ENCODE assay signal across 1 cellular context in genomic region chr6:43308101-43308989, GRCh38.
TF ChIP-seq lines count a peak whose summit lies in the region.

A gene with protein sequence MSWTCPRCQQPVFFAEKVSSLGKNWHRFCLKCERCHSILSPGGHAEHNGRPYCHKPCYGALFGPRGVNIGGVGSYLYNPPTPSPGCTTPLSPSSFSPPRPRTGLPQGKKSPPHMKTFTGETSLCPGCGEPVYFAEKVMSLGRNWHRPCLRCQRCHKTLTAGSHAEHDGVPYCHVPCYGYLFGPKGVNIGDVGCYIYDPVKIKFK (minus strand): TSS chr6:43308826. CDS start chr6:43308792, 34 bp downstream.

TF ChIP-seq in HEK293, 187 proteins besides CTCF, POLR2A, EP300 and RAD21 (continued from another document and continues in another):
- TF ChIP-seq, protein P1, sequence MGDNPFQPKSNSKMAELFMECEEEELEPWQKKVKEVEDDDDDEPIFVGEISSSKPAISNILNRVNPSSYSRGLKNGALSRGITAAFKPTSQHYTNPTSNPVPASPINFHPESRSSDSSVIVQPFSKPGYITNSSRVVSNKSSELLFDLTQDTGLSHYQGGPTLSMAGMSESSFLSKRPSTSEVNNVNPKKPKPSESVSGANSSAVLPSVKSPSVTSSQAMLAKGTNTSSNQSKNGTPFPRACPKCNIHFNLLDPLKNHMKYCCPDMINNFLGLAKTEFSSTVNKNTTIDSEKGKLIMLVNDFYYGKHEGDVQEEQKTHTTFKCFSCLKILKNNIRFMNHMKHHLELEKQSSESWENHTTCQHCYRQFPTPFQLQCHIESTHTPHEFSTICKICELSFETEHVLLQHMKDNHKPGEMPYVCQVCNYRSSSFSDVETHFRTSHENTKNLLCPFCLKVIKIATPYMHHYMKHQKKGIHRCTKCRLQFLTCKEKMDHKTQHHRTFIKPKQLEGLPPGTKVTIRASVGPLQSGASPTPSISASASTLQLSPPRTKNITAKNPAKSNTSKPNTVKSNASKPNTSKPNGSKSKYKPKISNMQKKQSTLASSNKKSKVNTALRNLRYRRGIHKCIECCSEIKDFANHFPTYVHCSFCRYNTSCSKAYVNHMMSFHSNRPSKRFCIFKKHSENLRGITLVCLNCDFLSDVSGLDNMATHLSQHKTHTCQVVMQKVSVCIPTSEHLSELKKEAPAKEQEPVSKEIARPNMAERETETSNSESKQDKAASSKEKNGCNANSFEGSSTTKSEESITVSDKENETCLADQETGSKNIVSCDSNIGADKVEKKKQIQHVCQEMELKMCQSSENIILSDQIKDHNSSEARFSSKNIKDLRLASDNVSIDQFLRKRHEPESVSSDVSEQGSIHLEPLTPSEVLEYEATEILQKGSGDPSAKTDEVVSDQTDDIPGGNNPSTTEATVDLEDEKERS (tag by site-specific recombination; IDR thresholded peaks at IDR 0.05): no peak
- TF ChIP-seq ZNF18 (tag by site-specific recombination; IDR thresholded peaks at IDR 0.05) (no peak), ZNF10 (tag by site-specific recombination; IDR thresholded peaks at IDR 0.05) (no peak), ZIC2 (tag by site-specific recombination; IDR thresholded peaks at IDR 0.05) (peak; percentile 58), KLF9 (tag by site-specific recombination; IDR thresholded peaks at IDR 0.05; ENCODE audit: low read depth) (peak; percentile 81), ZNF311 (tag by site-specific recombination; IDR thresholded peaks at IDR 0.05; ENCODE audit: borderline replicate concordance) (no peak), ZNF785 (tag by site-specific recombination; IDR thresholded peaks at IDR 0.05) (no peak), PRDM4 (tag by site-specific recombination; IDR thresholded peaks at IDR 0.05) (peak; percentile 71; the same call in 1 of the 2 replicates), ZNF555 (tag by site-specific recombination; conservative IDR thresholded peaks at IDR 0.05) (no peak), HOXA7 (CRISPR knock-in tag; IDR thresholded peaks at IDR 0.05; ENCODE audit: borderline replicate concordance) (no peak), ZNF658 (tag by site-specific recombination; IDR thresholded peaks at IDR 0.05) (no peak), KLF7 (tag by site-specific recombination; IDR thresholded peaks at IDR 0.05; ENCODE audit: borderline replicate concordance) (no peak), ZNF768 (tag by site-specific recombination; IDR thresholded peaks at IDR 0.05) (no peak), ZSCAN16 (tag by site-specific recombination; IDR thresholded peaks at IDR 0.05) (peak; percentile 74), ZNF391 (tag by site-specific recombination; IDR thresholded peaks at IDR 0.05; ENCODE audit: borderline replicate concordance, low read depth) (peak; percentile 33; the same call in 1 of the 2 replicates), ZNF266 (tag by site-specific recombination; IDR thresholded peaks at IDR 0.05; ENCODE audit: low read depth) (no peak), ZBTB10 (tag by site-specific recombination; IDR thresholded peaks at IDR 0.05) (no peak), SETDB1 (IDR thresholded peaks at IDR 0.05; ENCODE audit: insufficient read length, low read length) (no peak), ZNF26 (tag by site-specific recombination; IDR thresholded peaks at IDR 0.05) (no peak), ZBTB21 (tag by site-specific recombination; IDR thresholded peaks at IDR 0.05) (no peak), FEZF1 (tag by site-specific recombination; IDR thresholded peaks at IDR 0.05) (no peak), ZNF211 (tag by site-specific recombination; IDR thresholded peaks at IDR 0.05; ENCODE audit: low read depth) (no peak), REST (tag by site-specific recombination; IDR thresholded peaks at IDR 0.05) (no peak), SP7 (tag by site-specific recombination; IDR thresholded peaks at IDR 0.05) (peak; percentile 51; the same call in 1 of the 2 replicates), KLF1 (tag by site-specific recombination; IDR thresholded peaks at IDR 0.05) (peak; percentile 62), ZFP37 (tag by site-specific recombination; IDR thresholded peaks at IDR 0.05) (no peak), ZNF561 (tag by site-specific recombination; IDR thresholded peaks at IDR 0.05; ENCODE audit: borderline replicate concordance) (no peak), ZNF654 (tag by site-specific recombination; IDR thresholded peaks at IDR 0.05; ENCODE audit: low read depth) (no peak), GFI1B (tag by site-specific recombination; IDR thresholded peaks at IDR 0.05) (no peak), SCRT2 (tag by site-specific recombination; IDR thresholded peaks at IDR 0.05) (peak; percentile 51; the same call in 1 of the 2 replicates), ZNF19 (tag by site-specific recombination; IDR thresholded peaks at IDR 0.05; ENCODE audit: low read depth) (no peak), SP3 (tag by site-specific recombination; IDR thresholded peaks at IDR 0.05) (peak; percentile 77), SALL2 (tag by site-specific recombination; IDR thresholded peaks at IDR 0.05; ENCODE audit: borderline replicate concordance) (no peak), ZNF292 (tag by site-specific recombination; IDR thresholded peaks at IDR 0.05; ENCODE audit: borderline replicate concordance, low read depth) (no peak), ZNF302 (tag by site-specific recombination; IDR thresholded peaks at IDR 0.05; ENCODE audit: low read depth) (no peak), ZEB2 (tag by site-specific recombination; IDR thresholded peaks at IDR 0.05) (peak; percentile 40; the same call in 1 of the 2 replicates), ZNF324 (tag by site-specific recombination; IDR thresholded peaks at IDR 0.05) (no peak), ZNF791 (tag by site-specific recombination; IDR thresholded peaks at IDR 0.05) (no peak)
- TF ChIP-seq, protein P2, sequence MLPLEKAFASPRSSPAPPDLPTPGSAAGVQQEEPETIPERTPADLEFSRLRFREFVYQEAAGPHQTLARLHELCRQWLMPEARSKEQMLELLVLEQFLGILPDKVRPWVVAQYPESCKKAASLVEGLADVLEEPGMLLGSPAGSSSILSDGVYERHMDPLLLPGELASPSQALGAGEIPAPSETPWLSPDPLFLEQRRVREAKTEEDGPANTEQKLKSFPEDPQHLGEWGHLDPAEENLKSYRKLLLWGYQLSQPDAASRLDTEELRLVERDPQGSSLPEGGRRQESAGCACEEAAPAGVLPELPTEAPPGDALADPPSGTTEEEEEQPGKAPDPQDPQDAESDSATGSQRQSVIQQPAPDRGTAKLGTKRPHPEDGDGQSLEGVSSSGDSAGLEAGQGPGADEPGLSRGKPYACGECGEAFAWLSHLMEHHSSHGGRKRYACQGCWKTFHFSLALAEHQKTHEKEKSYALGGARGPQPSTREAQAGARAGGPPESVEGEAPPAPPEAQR (tag by site-specific recombination; IDR thresholded peaks at IDR 0.05): no peak
- TF ChIP-seq, protein P3, sequence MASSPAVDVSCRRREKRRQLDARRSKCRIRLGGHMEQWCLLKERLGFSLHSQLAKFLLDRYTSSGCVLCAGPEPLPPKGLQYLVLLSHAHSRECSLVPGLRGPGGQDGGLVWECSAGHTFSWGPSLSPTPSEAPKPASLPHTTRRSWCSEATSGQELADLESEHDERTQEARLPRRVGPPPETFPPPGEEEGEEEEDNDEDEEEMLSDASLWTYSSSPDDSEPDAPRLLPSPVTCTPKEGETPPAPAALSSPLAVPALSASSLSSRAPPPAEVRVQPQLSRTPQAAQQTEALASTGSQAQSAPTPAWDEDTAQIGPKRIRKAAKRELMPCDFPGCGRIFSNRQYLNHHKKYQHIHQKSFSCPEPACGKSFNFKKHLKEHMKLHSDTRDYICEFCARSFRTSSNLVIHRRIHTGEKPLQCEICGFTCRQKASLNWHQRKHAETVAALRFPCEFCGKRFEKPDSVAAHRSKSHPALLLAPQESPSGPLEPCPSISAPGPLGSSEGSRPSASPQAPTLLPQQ (tag by site-specific recombination; IDR thresholded peaks at IDR 0.05): peak; percentile 54; the same call in 1 of the 2 replicates
- TF ChIP-seq, protein P4, sequence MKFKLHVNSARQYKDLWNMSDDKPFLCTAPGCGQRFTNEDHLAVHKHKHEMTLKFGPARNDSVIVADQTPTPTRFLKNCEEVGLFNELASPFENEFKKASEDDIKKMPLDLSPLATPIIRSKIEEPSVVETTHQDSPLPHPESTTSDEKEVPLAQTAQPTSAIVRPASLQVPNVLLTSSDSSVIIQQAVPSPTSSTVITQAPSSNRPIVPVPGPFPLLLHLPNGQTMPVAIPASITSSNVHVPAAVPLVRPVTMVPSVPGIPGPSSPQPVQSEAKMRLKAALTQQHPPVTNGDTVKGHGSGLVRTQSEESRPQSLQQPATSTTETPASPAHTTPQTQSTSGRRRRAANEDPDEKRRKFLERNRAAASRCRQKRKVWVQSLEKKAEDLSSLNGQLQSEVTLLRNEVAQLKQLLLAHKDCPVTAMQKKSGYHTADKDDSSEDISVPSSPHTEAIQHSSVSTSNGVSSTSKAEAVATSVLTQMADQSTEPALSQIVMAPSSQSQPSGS (tag by site-specific recombination; IDR thresholded peaks at IDR 0.05; ENCODE audit: low read depth): no peak
